9 cellular contexts compared by ENCODE assay signal in the genomic region with DNA sequence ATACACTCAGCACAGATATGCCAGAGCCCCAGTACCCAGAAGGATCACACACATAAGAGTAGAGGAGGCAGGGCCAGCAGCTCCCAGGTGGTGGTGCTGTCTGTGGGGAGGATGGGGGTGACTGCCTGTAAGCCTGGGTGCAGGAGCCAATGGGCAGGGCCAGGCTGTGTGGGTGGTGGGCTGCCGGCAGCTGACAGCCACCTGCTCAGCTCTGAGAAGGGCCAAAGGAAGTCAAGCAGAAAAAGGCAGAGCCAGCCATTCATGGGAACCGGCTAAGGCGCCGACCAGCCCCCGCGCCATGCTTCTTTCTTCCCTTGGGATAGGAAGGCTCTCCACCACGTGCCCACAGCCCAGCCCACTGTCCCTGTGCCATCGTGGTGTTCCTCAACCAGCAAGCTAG. TPM values are rescaled to one million over a fixed set of nuclear protein-coding genes. Genes with fewer than 3 reads are reported as not detected.
A peak's percentile ranks its signal among the peaks of the same experiment; 100 is the strongest.
DNase-seq lines count a peak whose midpoint lies in the region; ATAC-seq, FAIRE-seq and TF ChIP-seq lines count a peak whose summit lies in the region.
"Had no signal": no experiment of that assay in that cellular context is flagged by ENCODE, and none has a peak within 500 bp of the region (broad histone marks: within the 10 kb centered on the region; RNA-seq: fewer than 3 reads in every experiment).

No MANE protein-coding gene starts in this region.

- H3K4me1 ChIP-seq in stomach = peaks cover 63 to 87% (median 82%) of the 10 kb centered on the region in 4 donors

- no peak for FAIRE-seq in H54 (lab: Jason Lieb, UNC)

- WGBS in stomach, 5 donors = 28 to 80% (median 73%) methylated on average over 3 to 8 of the region's 8 CpGs

- no peaks in the 10 kb centered on the region for H3K27me3 Mint-ChIP-seq in T-helper 17 cell

- no peak for TF ChIP-seq EP300 in stomach (IDR thresholded peaks at IDR 0.05)

- no peak overlapping the region for H3K4me3 Mint-ChIP-seq in T-helper 17 cell

- H3K27me3 ChIP-seq in stomach = no peaks in the 10 kb centered on the region
- H3K27me3 ChIP-seq: upper lobe of right lung had no signal

- TF ChIP-seq POLR2A in stomach (IDR thresholded peaks at IDR 0.05) (no peak), H54 (IDR thresholded peaks at IDR 0.05; ENCODE audit: low read depth, low read length) (no peak)

- no peaks in the 10 kb centered on the region for H3K9me3 ChIP-seq in T-helper 17 cell (ENCODE audit: control insufficient read depth, low read length, poor library complexity, severe bottlenecking)
- no peaks in the 10 kb centered on the region for H3K9me3 ChIP-seq in stomach
- H3K9me3 ChIP-seq: upper lobe of right lung had no signal

- no peaks in the 10 kb centered on the region for H3K36me3 ChIP-seq in stomach
- H3K36me3 ChIP-seq: upper lobe of right lung had no signal

- peaks cover 2% of the 10 kb centered on the region for H3K36me3 Mint-ChIP-seq in T-helper 17 cell (ENCODE audit: low read depth)

- peak; percentile 74 for ATAC-seq in HG02678 (IDR thresholded peaks at IDR 0.05; ENCODE audit: unreplicated experiment)
- peak; percentile 38 for ATAC-seq in T-helper 17 cell
- ATAC-seq in GM21515 (IDR thresholded peaks at IDR 0.05; ENCODE audit: unreplicated experiment) = no peak

- no peak overlapping the region for H3K4me3 ChIP-seq in stomach
- H3K4me3 ChIP-seq: upper lobe of right lung had no signal

- peak; percentile 22 for DNase-seq in activated effector memory CD4-positive, alpha-beta T cell treated with anti-CD3 and anti-CD28 coated beads, Interleukin-2, amount 50 U/mL, for 16 hours
- DNase-seq in activated effector memory CD4-positive, alpha-beta T cell treated with Interleukin-2 at 50 U/mL for 16 hours = no peak
- DNase-seq in T-helper 17 cell = no peak
- DNase-seq in stomach = no peak
- no peak for DNase-seq in cerebellar cortex (ENCODE audit: low spot score)
- no peak for DNase-seq in H54 (ENCODE audit: insufficient read length, low spot score)
- DNase-seq: upper lobe of right lung had no signal

- peak overlapping the region; percentile 92 for H3K27ac Mint-ChIP-seq in T-helper 17 cell

- H3K4me1 Mint-ChIP-seq in T-helper 17 cell = peaks cover 68% of the 10 kb centered on the region

- peak overlapping the region in 4 of 5 donors; percentile 43 to 76 (median 50) for H3K27ac ChIP-seq in stomach
- H3K27ac ChIP-seq: upper lobe of right lung had no signal

- TF ChIP-seq CTCF in stomach (IDR thresholded peaks at IDR 0.05) = no peak

- intact Hi-C loops in stomach (cut with DNase I; ENCODE audit: low total_unique reads) = no loop called here

RNA-seq across cellular contexts. Expression of a gene that starts 14.1 kb away (rescaled TPM):
- 10 to 100 TPM; 35.7 to 51.9 TPM for total RNA-seq in T-helper 17 cell
- total RNA-seq in stomach = 100 to 1,000 TPM in 2 of 5 donors, 10 to 100 TPM in 3; 16.1 to 129 (median 65.3) TPM
- polyA plus RNA-seq in stomach = 1 to 10 TPM; 4.1 to 5.5 (median 5.0) TPM

RNA-seq across cellular contexts. Expression of a gene that starts 35.7 kb away (rescaled TPM):
- 100 to 1,000 TPM; 205 to 225 TPM for total RNA-seq in T-helper 17 cell
- total RNA-seq in stomach = 100 to 1,000 TPM in 3 of 5 donors, 10 to 100 TPM in 2; 25.8 to 265 (median 118) TPM
- polyA plus RNA-seq in stomach = 1 to 10 TPM; 2.3 to 7.7 (median 2.9) TPM
